1 cellular context compared by ENCODE assay signal in the genomic region with DNA sequence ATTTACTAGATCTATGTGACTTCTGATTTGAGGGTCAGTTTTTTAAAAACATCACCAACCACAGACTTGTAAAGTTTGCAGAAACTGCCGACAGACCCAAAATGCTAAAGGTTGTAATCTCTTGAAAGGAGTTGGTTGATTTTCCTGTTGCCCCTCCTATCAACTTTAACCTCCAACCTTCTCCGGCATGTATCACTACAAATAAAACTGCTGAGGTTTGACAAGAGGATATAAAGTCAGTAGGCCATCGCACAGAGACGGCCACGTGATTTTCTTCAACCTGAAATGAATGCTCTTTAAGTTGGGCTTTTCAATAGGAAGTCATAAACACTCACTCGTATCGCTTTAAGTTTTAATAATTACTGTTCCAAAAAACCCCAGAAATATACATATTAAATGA.
TF ChIP-seq lines count a peak whose summit lies in the region.

No MANE protein-coding gene starts in this region.

TF ChIP-seq in HepG2, 621 proteins besides CTCF, POLR2A, EP300 and RAD21 (continued from another document):
- TF ChIP-seq YY1 (IDR thresholded peaks at IDR 0.05; ENCODE audit: insufficient read depth, insufficient replicate concordance, low read depth, low read length) = no peak
- no peak for TF ChIP-seq ZNF674 (CRISPR knock-in tag; IDR thresholded peaks at IDR 0.05; ENCODE audit: low read depth)
- TF ChIP-seq RELA (CRISPR knock-in tag; IDR thresholded peaks at IDR 0.05) = no peak
- TF ChIP-seq ZFP62 (CRISPR knock-in tag; IDR thresholded peaks at IDR 0.05) = no peak
- TF ChIP-seq, protein P1, sequence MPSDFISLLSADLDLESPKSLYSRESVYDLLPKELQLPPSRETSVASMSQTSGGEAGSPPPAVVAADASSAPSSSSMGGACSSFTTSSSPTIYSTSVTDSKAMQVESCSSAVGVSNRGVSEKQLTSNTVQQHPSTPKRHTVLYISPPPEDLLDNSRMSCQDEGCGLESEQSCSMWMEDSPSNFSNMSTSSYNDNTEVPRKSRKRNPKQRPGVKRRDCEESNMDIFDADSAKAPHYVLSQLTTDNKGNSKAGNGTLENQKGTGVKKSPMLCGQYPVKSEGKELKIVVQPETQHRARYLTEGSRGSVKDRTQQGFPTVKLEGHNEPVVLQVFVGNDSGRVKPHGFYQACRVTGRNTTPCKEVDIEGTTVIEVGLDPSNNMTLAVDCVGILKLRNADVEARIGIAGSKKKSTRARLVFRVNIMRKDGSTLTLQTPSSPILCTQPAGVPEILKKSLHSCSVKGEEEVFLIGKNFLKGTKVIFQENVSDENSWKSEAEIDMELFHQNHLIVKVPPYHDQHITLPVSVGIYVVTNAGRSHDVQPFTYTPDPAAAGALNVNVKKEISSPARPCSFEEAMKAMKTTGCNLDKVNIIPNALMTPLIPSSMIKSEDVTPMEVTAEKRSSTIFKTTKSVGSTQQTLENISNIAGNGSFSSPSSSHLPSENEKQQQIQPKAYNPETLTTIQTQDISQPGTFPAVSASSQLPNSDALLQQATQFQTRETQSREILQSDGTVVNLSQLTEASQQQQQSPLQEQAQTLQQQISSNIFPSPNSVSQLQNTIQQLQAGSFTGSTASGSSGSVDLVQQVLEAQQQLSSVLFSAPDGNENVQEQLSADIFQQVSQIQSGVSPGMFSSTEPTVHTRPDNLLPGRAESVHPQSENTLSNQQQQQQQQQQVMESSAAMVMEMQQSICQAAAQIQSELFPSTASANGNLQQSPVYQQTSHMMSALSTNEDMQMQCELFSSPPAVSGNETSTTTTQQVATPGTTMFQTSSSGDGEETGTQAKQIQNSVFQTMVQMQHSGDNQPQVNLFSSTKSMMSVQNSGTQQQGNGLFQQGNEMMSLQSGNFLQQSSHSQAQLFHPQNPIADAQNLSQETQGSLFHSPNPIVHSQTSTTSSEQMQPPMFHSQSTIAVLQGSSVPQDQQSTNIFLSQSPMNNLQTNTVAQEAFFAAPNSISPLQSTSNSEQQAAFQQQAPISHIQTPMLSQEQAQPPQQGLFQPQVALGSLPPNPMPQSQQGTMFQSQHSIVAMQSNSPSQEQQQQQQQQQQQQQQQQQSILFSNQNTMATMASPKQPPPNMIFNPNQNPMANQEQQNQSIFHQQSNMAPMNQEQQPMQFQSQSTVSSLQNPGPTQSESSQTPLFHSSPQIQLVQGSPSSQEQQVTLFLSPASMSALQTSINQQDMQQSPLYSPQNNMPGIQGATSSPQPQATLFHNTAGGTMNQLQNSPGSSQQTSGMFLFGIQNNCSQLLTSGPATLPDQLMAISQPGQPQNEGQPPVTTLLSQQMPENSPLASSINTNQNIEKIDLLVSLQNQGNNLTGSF (CRISPR knock-in tag; IDR thresholded peaks at IDR 0.05) = no peak
- TF ChIP-seq, protein P2, sequence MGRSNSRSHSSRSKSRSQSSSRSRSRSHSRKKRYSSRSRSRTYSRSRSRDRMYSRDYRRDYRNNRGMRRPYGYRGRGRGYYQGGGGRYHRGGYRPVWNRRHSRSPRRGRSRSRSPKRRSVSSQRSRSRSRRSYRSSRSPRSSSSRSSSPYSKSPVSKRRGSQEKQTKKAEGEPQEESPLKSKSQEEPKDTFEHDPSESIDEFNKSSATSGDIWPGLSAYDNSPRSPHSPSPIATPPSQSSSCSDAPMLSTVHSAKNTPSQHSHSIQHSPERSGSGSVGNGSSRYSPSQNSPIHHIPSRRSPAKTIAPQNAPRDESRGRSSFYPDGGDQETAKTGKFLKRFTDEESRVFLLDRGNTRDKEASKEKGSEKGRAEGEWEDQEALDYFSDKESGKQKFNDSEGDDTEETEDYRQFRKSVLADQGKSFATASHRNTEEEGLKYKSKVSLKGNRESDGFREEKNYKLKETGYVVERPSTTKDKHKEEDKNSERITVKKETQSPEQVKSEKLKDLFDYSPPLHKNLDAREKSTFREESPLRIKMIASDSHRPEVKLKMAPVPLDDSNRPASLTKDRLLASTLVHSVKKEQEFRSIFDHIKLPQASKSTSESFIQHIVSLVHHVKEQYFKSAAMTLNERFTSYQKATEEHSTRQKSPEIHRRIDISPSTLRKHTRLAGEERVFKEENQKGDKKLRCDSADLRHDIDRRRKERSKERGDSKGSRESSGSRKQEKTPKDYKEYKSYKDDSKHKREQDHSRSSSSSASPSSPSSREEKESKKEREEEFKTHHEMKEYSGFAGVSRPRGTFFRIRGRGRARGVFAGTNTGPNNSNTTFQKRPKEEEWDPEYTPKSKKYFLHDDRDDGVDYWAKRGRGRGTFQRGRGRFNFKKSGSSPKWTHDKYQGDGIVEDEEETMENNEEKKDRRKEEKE (IDR thresholded peaks at IDR 0.05) = no peak
- TF ChIP-seq ZNF337 (CRISPR knock-in tag; IDR thresholded peaks at IDR 0.05; ENCODE audit: borderline replicate concordance, low read depth) = no peak
- TF ChIP-seq ZNF292 (CRISPR knock-in tag; IDR thresholded peaks at IDR 0.05; ENCODE audit: borderline replicate concordance, low read depth) = no peak
- TF ChIP-seq ZNF296 (CRISPR knock-in tag; conservative IDR thresholded peaks at IDR 0.05) = no peak
- TF ChIP-seq NFE2L2 (IDR thresholded peaks at IDR 0.05; ENCODE audit: low read length) = no peak
- TF ChIP-seq ELF4 (CRISPR knock-in tag; IDR thresholded peaks at IDR 0.05; ENCODE audit: borderline replicate concordance) = no peak
- no peak for TF ChIP-seq MBNL3 (CRISPR knock-in tag; conservative IDR thresholded peaks at IDR 0.05)
- TF ChIP-seq ZNF709 (CRISPR knock-in tag; IDR thresholded peaks at IDR 0.05) = no peak
TF ChIP-seq in HepG2: peak in this region for 0.
